In genomic region chr11:36738292-36738861, GRCh38 we compare ENCODE assay signal across 20 cellular contexts.
"Had no signal": no experiment of that assay in that cellular context is flagged by ENCODE, and none has a peak within 500 bp of the region (broad histone marks: within the 10 kb centered on the region; RNA-seq: fewer than 3 reads in every experiment).

No MANE protein-coding gene starts in this region.

- H3K27ac ChIP-seq: body of pancreas, heart right ventricle, sigmoid colon, testis, upper lobe of right lung had no signal

- H3K9me3 ChIP-seq: body of pancreas, testis, upper lobe of right lung had no signal

- H3K4me3 Mint-ChIP-seq: central memory CD8-positive, alpha-beta T cell; nephron progenitor cell; stimulated activated naive CD8-positive, alpha-beta T cell treated with anti-CD3 and anti-CD28 coated beads, Interleukin-15, Interleukin-2, amounts not matched to agents 100 ng/mL and 50 ng/mL, for 24 hours had no signal

- H3K4me3 ChIP-seq: body of pancreas, heart right ventricle, sigmoid colon, testis, upper lobe of right lung had no signal

- H3K9me3 Mint-ChIP-seq: activated naive CD4-positive, alpha-beta T cell treated with anti-CD3 and anti-CD28 coated beads, Interleukin-2, amount 50 U/mL, for 72 hours; central memory CD8-positive, alpha-beta T cell; stimulated activated naive CD8-positive, alpha-beta T cell treated with anti-CD3 and anti-CD28 coated beads, Interleukin-15, Interleukin-2, amounts not matched to agents 100 ng/mL and 50 ng/mL, for 24 hours had no signal

- ATAC-seq: activated CD4-positive, CD25-positive, alpha-beta regulatory T cell treated with anti-CD3 and anti-CD28 coated beads, Interleukin-2, amount 50 U/mL, for 24 hours; activated naive CD4-positive, alpha-beta T cell treated with anti-CD3 and anti-CD28 coated beads, Interleukin-2, amount 50 U/mL, for 72 hours; body of pancreas; heart right ventricle; left ventricle myocardium superior; upper lobe of right lung had no signal

- H3K4me1 Mint-ChIP-seq: central memory CD8-positive, alpha-beta T cell; nephron progenitor cell had no signal

- DNase-seq: activated CD4-positive, alpha-beta T cell treated with anti-CD3 and anti-CD28 coated beads, Interleukin-2, amount 50 U/mL, for 4 hours; activated effector memory CD4-positive, alpha-beta T cell treated with Interleukin-2 at 50 U/mL for 16 hours; activated T-cell treated with anti-CD3 and anti-CD28 coated beads, Interleukin-2, amount 50 U/mL, for 1 hour; amniotic stem cell; body of pancreas; cortex of kidney; effector CD8-positive, alpha-beta T cell; foreskin melanocyte; heart right ventricle; left ventricle myocardium superior; mesendoderm; nephron progenitor cell; sigmoid colon; stimulated activated CD4-positive, alpha-beta T cell treated with anti-CD3 and anti-CD28 coated beads, Interleukin-2, amount 100 ng/mL, for 24 hours; testis; upper lobe of right lung had no signal

- H3K27me3 ChIP-seq: body of pancreas, sigmoid colon, testis had no signal

- H3K36me3 ChIP-seq: heart right ventricle, sigmoid colon, upper lobe of right lung had no signal

- H3K36me3 Mint-ChIP-seq: activated naive CD4-positive, alpha-beta T cell treated with anti-CD3 and anti-CD28 coated beads, Interleukin-2, amount 50 U/mL, for 72 hours had no signal

- H3K4me1 ChIP-seq: body of pancreas, heart right ventricle, sigmoid colon, testis, upper lobe of right lung had no signal

- H3K27ac Mint-ChIP-seq: activated naive CD4-positive, alpha-beta T cell treated with anti-CD3 and anti-CD28 coated beads, Interleukin-2, amount 50 U/mL, for 72 hours; nephron progenitor cell; stimulated activated naive CD8-positive, alpha-beta T cell treated with anti-CD3 and anti-CD28 coated beads, Interleukin-15, Interleukin-2, amounts not matched to agents 100 ng/mL and 50 ng/mL, for 24 hours had no signal
